Comparison of ENCODE assay signal across 8 cellular contexts in genomic region chr19:42420055-42420544, GRCh38. TPM values are rescaled to one million over a fixed set of nuclear protein-coding genes. Genes with fewer than 3 reads are reported as not detected.
DNase-seq lines count a peak whose midpoint lies in the region; ATAC-seq and TF ChIP-seq lines count a peak whose summit lies in the region.

No MANE protein-coding gene starts in this region.

- in situ Hi-C loops in astrocyte of the cerebellum (cut with HindIII; ENCODE audit: low sequenced_read_pairs), result no loop called here

- H3K4me1 Mint-ChIP-seq in IgD-negative memory B cell, result peaks cover 20 to 36% (median 28%) of the 10 kb centered on the region in 3 donors

- intact Hi-C loops in left colon (cut with DNase I, micrococcal nuclease), result no loop called here

- H3K27me3 Mint-ChIP-seq in IgD-negative memory B cell, result no peaks in the 10 kb centered on the region

- H3K9me3 Mint-ChIP-seq in IgD-negative memory B cell, result no peaks in the 10 kb centered on the region

- TF ChIP-seq CTCF in astrocyte of the cerebellum (IDR thresholded peaks at IDR 0.05; ENCODE audit: low read depth, low read length, missing control alignments), result peak; percentile 44

- ATAC-seq in left colon (peak; percentile 52), HG02884 (IDR thresholded peaks at IDR 0.05; ENCODE audit: unreplicated experiment) (no peak)

- no peaks in the 10 kb centered on the region for H3K36me3 Mint-ChIP-seq in IgD-negative memory B cell

- peak overlapping the region; percentile 55 to 74 (median 64) for H3K4me3 Mint-ChIP-seq in IgD-negative memory B cell

- peak overlapping the region; percentile 8 to 81 (median 51) for H3K27ac Mint-ChIP-seq in IgD-negative memory B cell

- no peak overlapping the region for H3K4me3 ChIP-seq in astrocyte of the cerebellum (ENCODE audit: low read depth, low read length)

- DNase-seq in GF-D8 (lab: John Stamatoyannopoulos, UW) (peak; percentile 6), T-helper 9 cell (peak; percentile 74), astrocyte of the cerebellum (ENCODE audit: low read depth) (no peak), left colon (peak; percentile 61 to 77), T1000 (lab: John Stamatoyannopoulos, UW) (no peak)
- peak; percentile 40 to 55 for DNase-seq in stimulated activated CD8-positive, alpha-beta memory T cell treated with anti-CD3 and anti-CD28 coated beads, Interleukin-2, amount 100 ng/mL, for 1 hour (ENCODE audit: low read depth in 2 of 2)

RNA-seq across cellular contexts. Expression of gene LIPE, which starts 7.1 kb away (rescaled TPM):
- polyA plus RNA-seq in IgD-negative memory B cell, result 15.0 TPM
- 1 to 10 TPM; 7.1 to 9.7 TPM for total RNA-seq in left colon

RNA-seq across cellular contexts. Expression of gene CXCL17, which starts 22.6 kb away (rescaled TPM):
- polyA plus RNA-seq in IgD-negative memory B cell, result 0.25 TPM
- not detected for total RNA-seq in left colon

RNA-seq across cellular contexts. Expression of gene CNFN, which starts 30.0 kb away (rescaled TPM):
- polyA plus RNA-seq in IgD-negative memory B cell, result 42.5 TPM
- 1 to 10 TPM; 4.2 to 5.4 TPM for total RNA-seq in left colon

Comparison
In these comparisons a context has a peak if more than half of its experiments do, and no peak if none do; other contexts are left out.
1. DNase-seq: peak in GF-D8 (single experiment), T-helper 9 cell (single experiment), left colon (2 of 2) and stimulated activated CD8-positive, alpha-beta memory T cell treated with anti-CD3 and anti-CD28 coated beads, Interleukin-2, amount 100 ng/mL, for 1 hour (2 of 2); none in astrocyte of the cerebellum (single experiment) and T1000 (single experiment).